ENCODE assay signal across 8 cellular contexts in the genomic region with DNA sequence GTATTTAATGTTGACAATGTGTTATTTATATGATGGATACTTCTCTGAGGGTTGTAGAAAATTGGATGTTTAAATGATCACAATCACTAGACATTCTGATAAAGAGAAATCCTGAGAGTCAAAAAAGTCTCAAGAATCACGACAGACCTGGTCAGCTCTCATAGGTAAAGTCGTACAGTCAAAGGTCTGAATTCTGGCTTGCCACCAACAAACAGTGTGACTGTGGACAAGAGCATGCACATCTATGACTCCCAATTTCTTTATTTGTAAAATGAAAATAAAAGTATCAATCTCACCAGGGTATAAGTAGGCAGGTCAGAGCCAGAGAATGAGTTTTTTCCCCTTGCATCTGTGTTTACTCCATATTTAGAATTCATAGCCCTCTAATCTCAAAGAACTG.
"Had no signal": no experiment of that assay in that cellular context is flagged by ENCODE, and none has a peak within 500 bp of the region (broad histone marks: within the 10 kb centered on the region; RNA-seq: fewer than 3 reads in every experiment).

No MANE protein-coding gene starts in this region.

- FAIRE-seq: G401.6, GM12878, GM12891, GM12892, GM18507, GM19239 had no signal

- H3K4me3 ChIP-seq: GM12878 had no signal

- ATAC-seq: GM12878 had no signal

- DNase-seq: GDM1, GF-D8 had no signal
